15 cellular contexts compared by ENCODE assay signal in the genomic region with DNA sequence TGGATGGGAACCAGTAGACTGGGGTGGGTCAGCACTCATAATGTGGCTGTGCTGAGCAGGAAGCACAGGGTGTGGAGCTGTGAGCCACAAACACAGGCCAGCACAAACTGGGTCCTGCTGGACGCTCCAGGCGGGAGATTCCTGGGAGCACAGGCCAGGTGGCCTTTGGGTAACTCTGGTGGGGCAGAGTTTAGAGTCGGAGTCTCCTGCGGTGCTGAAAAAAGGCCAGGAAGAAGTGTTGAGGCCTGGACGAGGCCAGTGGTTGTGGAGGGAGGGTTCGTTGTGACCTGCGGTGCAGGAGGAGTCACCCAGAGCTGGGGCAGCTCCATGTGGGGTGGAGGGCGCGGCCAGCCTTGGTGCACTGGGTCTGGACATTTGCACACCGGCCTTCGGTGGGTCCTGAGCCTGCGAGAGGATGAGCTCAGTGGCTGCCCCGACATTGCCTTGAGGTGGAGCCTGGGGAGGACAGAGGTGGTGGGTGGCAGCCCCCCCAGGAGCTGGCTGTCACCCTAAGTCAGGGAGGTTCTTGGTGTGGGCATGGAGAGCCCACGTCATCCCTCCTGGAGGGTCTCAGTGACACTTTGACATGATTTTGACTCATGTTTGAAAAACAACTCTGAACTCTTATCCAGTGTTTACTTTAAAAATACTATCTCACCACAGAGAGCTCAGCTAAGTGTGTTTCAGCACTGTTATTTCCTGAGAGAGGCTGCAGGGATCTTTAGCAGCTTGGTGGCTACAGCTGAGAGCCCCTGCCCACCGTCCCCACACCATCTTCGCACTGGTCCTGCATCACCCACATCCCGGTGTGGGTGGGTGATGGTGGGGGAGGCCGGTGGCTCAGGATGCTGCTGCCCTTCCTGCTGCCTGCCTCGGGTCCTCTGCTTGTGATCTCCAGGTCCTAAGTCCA.
DNase-seq lines count a peak whose midpoint lies in the region; ATAC-seq and TF ChIP-seq lines count a peak whose summit lies in the region.
"Had no signal": no experiment of that assay in that cellular context is flagged by ENCODE, and none has a peak within 500 bp of the region (broad histone marks: within the 10 kb centered on the region; RNA-seq: fewer than 3 reads in every experiment).

No MANE protein-coding gene starts in this region.

- H3K27ac Mint-ChIP-seq in mesothelial cell of epicardium = peak overlapping the region; percentile 34
- H3K27ac Mint-ChIP-seq in stimulated activated naive B cell treated with anti-CD40 and anti-IgM and Interleukin-4, amounts not matched to agents 10 μg/mL and 1 μg/mL and 100 μg/mL, for 72 hours = peak overlapping the region; percentile 42
- H3K27ac Mint-ChIP-seq: activated T-helper 2 cell treated with anti-CD3 and anti-CD28 coated beads, Interferon-gamma antibody, Interleukin-2, Interleukin-4, amounts not matched to agents 10 μg/mL and 5 μg/mL and 100 μg/mL, durations not matched to agents 14 hours and 24 hours and 36 hours had no signal

- H3K4me1 Mint-ChIP-seq in mesothelial cell of epicardium = peaks cover 20% of the 10 kb centered on the region
- peaks cover 13 to 15% of the 10 kb centered on the region in 2 donors for H3K4me1 Mint-ChIP-seq in stimulated activated naive B cell treated with anti-CD40 and anti-IgM and Interleukin-4, amounts not matched to agents 10 μg/mL and 1 μg/mL and 100 μg/mL, for 72 hours

- intact Hi-C loops in Right ventricle myocardium inferior (cut with DNase I) (no loop called here), left cardiac atrium (cut with DNase I) (no loop called here), esophagus muscularis mucosa (cut with DNase I) (no loop called here)

- peak; percentile 60 for DNase-seq in Right ventricle myocardium inferior (ENCODE audit: missing footprints)
- no peak for DNase-seq in left cardiac atrium
- DNase-seq in cardiac fibroblast (ENCODE audit: low read depth in 2 of 2) = peak; percentile 16 to 34
- no peak for DNase-seq in mesothelial cell of epicardium (ENCODE audit: low spot score in 2 of 2, unreplicated experiment in 2 of 2)
- DNase-seq in stimulated activated naive B cell treated with anti-CD40 and anti-IgM and Interleukin-4, amounts not matched to agents 10 μg/mL and 1 μg/mL and 100 μg/mL, for 72 hours = no peak
- no peak for DNase-seq in esophagus muscularis mucosa (ENCODE audit: extremely low spot score)
- DNase-seq: CD8-positive, alpha-beta memory T cell; GDM1; NCI-H146; NCI-H226 had no signal

- 75% methylated on average over 17 of the region's 19 CpGs for WGBS in esophagus muscularis mucosa

- H3K9me3 ChIP-seq in esophagus muscularis mucosa = no peaks in the 10 kb centered on the region
- H3K9me3 ChIP-seq: ascending aorta had no signal

- H3K4me3 Mint-ChIP-seq in mesothelial cell of epicardium = no peak overlapping the region
- no peak overlapping the region for H3K4me3 Mint-ChIP-seq in stimulated activated naive B cell treated with anti-CD40 and anti-IgM and Interleukin-4, amounts not matched to agents 10 μg/mL and 1 μg/mL and 100 μg/mL, for 72 hours
- H3K4me3 Mint-ChIP-seq: CD8-positive, alpha-beta memory T cell had no signal

- no peak for TF ChIP-seq POLR2A in esophagus muscularis mucosa (IDR thresholded peaks at IDR 0.05; ENCODE audit: low read depth)

- no peaks in the 10 kb centered on the region for H3K27me3 ChIP-seq in esophagus muscularis mucosa
- H3K27me3 ChIP-seq: ascending aorta had no signal

- no peak for ATAC-seq in Right ventricle myocardium inferior
- ATAC-seq in left cardiac atrium = no peak
- ATAC-seq in stimulated activated naive B cell treated with anti-CD40 and anti-IgM and Interleukin-4, amounts not matched to agents 10 μg/mL and 1 μg/mL and 100 μg/mL, for 72 hours (replicated peaks) = no peak
- ATAC-seq in HG03108 (IDR thresholded peaks at IDR 0.05; ENCODE audit: unreplicated experiment) = no peak
- ATAC-seq in HG02938 (IDR thresholded peaks at IDR 0.05; ENCODE audit: unreplicated experiment) = no peak

- H3K27me3 Mint-ChIP-seq in mesothelial cell of epicardium (ENCODE audit: low read depth) = no peaks in the 10 kb centered on the region
- no peaks in the 10 kb centered on the region for H3K27me3 Mint-ChIP-seq in stimulated activated naive B cell treated with anti-CD40 and anti-IgM and Interleukin-4, amounts not matched to agents 10 μg/mL and 1 μg/mL and 100 μg/mL, for 72 hours
- H3K27me3 Mint-ChIP-seq: CD8-positive, alpha-beta memory T cell had no signal

- H3K4me3 ChIP-seq in cardiac fibroblast (replicated peaks in 1 of 2; ENCODE audit: low read depth in 2 of 2, low read length in 2 of 2) = no peak overlapping the region
- H3K4me3 ChIP-seq in esophagus muscularis mucosa = no peak overlapping the region
- H3K4me3 ChIP-seq: ascending aorta had no signal

- no peaks in the 10 kb centered on the region for H3K9me3 Mint-ChIP-seq in mesothelial cell of epicardium
- H3K9me3 Mint-ChIP-seq in stimulated activated naive B cell treated with anti-CD40 and anti-IgM and Interleukin-4, amounts not matched to agents 10 μg/mL and 1 μg/mL and 100 μg/mL, for 72 hours = no peaks in the 10 kb centered on the region
- H3K9me3 Mint-ChIP-seq: activated T-helper 2 cell treated with anti-CD3 and anti-CD28 coated beads, Interferon-gamma antibody, Interleukin-2, Interleukin-4, amounts not matched to agents 10 μg/mL and 5 μg/mL and 100 μg/mL, durations not matched to agents 14 hours and 24 hours and 36 hours; CD8-positive, alpha-beta memory T cell had no signal

- peaks cover 0 to 8% (median 3%) of the 10 kb centered on the region in 4 donors for H3K36me3 ChIP-seq in esophagus muscularis mucosa
- H3K36me3 ChIP-seq: ascending aorta had no signal

- no peak for TF ChIP-seq EP300 in esophagus muscularis mucosa (IDR thresholded peaks at IDR 0.05)

- H3K27ac ChIP-seq in esophagus muscularis mucosa (replicated peaks in 1 of 4) = no peak overlapping the region
- H3K27ac ChIP-seq: ascending aorta, VCaP had no signal

- H3K36me3 Mint-ChIP-seq in mesothelial cell of epicardium = no peaks in the 10 kb centered on the region
- H3K36me3 Mint-ChIP-seq in stimulated activated naive B cell treated with anti-CD40 and anti-IgM and Interleukin-4, amounts not matched to agents 10 μg/mL and 1 μg/mL and 100 μg/mL, for 72 hours = peaks cover 9 to 11% of the 10 kb centered on the region in 2 donors

- TF ChIP-seq CTCF in cardiac fibroblast (IDR thresholded peaks at IDR 0.05; ENCODE audit: low read depth, low read length) = no peak
- TF ChIP-seq CTCF in mesothelial cell of epicardium (IDR thresholded peaks at IDR 0.05; ENCODE audit: unreplicated experiment) = no peak
- no peak for TF ChIP-seq CTCF in esophagus muscularis mucosa (IDR thresholded peaks at IDR 0.05)

- H3K4me1 ChIP-seq in esophagus muscularis mucosa = peaks cover 0 to 26% (median 17%) of the 10 kb centered on the region in 4 donors
- H3K4me1 ChIP-seq: ascending aorta had no signal

Comparison
In these comparisons a context has a peak if more than half of its experiments do, and no peak if none do; other contexts are left out.
1. DNase-seq: peak in Right ventricle myocardium inferior (single experiment) and cardiac fibroblast (2 of 2); none in left cardiac atrium (single experiment), mesothelial cell of epicardium (0 of 2), stimulated activated naive B cell treated with anti-CD40 and anti-IgM and Interleukin-4, amounts not matched to agents 10 μg/mL and 1 μg/mL and 100 μg/mL, for 72 hours (single experiment) and esophagus muscularis mucosa (single experiment).